Comparison of ENCODE assay signal across 22 cellular contexts in the genomic region with DNA sequence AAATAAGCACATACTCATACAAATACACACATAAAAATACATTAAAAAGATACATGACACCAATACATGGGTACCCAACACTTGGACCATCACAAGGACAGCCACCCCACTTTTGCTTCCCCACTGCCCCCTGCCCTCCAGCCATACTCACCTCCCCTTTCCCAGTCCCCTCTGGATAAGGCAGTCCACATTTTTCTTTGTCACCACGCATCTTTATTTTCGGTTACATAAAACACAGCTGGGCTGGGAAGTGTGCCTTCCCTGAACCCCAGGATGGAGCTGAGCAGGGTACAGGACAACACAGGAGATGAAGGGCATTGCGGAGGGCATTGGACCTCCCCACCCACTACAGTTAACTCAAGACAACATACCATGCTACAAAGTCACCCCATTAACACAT. TPM values are rescaled to one million over a fixed set of nuclear protein-coding genes. Genes with fewer than 3 reads are reported as not detected.
DNase-seq lines count a peak whose midpoint lies in the region; ATAC-seq, FAIRE-seq and TF ChIP-seq lines count a peak whose summit lies in the region.
"Had no signal": no experiment of that assay in that cellular context is flagged by ENCODE, and none has a peak within 500 bp of the region (broad histone marks: within the 10 kb centered on the region; RNA-seq: fewer than 3 reads in every experiment).

No MANE protein-coding gene starts in this region.

- no peaks in the 10 kb centered on the region for H4K20me1 ChIP-seq in endothelial cell of umbilical vein (replicated peaks; ENCODE audit: control insufficient read depth, extremely low read depth, insufficient read depth, low read length)

- no TSS peak for BruUV-seq in endothelial cell of umbilical vein (replicated peaks; lab: Mats Ljungman, UMichigan)

- ATAC-seq in GM18867 (IDR thresholded peaks at IDR 0.05; ENCODE audit: unreplicated experiment) = no peak
- no peak for ATAC-seq in activated T-cell treated with anti-CD3 and anti-CD28 coated beads, Interleukin-2, amount 50 U/mL, for 4 hours
- ATAC-seq: right cardiac atrium, T-cell, WTC11 had no signal

- H3K4me1 ChIP-seq in endothelial cell of umbilical vein (ENCODE audit: control insufficient read depth, extremely low read depth, insufficient read depth, low read length) (peaks cover 68% of the 10 kb centered on the region), spleen (peaks cover 18 to 90% (median 70%) of the 10 kb centered on the region in 6 donors)

- H3K27ac ChIP-seq in 22Rv1 (peak overlapping the region; percentile 99), endothelial cell of umbilical vein (ENCODE audit: insufficient read depth, low read depth, low read length) (peak overlapping the region; percentile 96), spleen (no peak overlapping the region)
- H3K27ac ChIP-seq: dorsolateral prefrontal cortex had no signal

- no peak overlapping the region for H2AFZ ChIP-seq in endothelial cell of umbilical vein (ENCODE audit: low read depth, low read length)

- no peaks in the 10 kb centered on the region for H3K9me3 Mint-ChIP-seq in nephron
- H3K9me3 Mint-ChIP-seq in activated T-cell treated with anti-CD3 and anti-CD28 coated beads, Interleukin-2, amount 50 U/mL, for 4 hours = no peaks in the 10 kb centered on the region
- H3K9me3 Mint-ChIP-seq: T-cell, WTC11 had no signal

- CTCF ChIA-PET in endothelial cell of umbilical vein (lab: Charles Lee) = interaction anchor here (0.6 to 3.7 kb wide), 8 partner anchors 10 to 784 kb away, joined by 3 to 23 read pairs (median 9); a partner anchor contains a TSS

- TF ChIP-seq POLR2A in endothelial cell of umbilical vein (IDR thresholded peaks at IDR 0.05; ENCODE audit: low read depth, low read length) = no peak
- TF ChIP-seq POLR2A in spleen (IDR thresholded peaks at IDR 0.05) = no peak

- peak overlapping the region; percentile 92 for H3K4me2 ChIP-seq in endothelial cell of umbilical vein (ENCODE audit: insufficient read depth, low read length)

- H3K9ac ChIP-seq in endothelial cell of umbilical vein (replicated peaks; ENCODE audit: extremely low read depth, insufficient read depth, low read length) = peak overlapping the region; percentile 78

- dilution Hi-C loops in endothelial cell of umbilical vein (cut with MboI; ENCODE audit: extremely low pct_ligation_motif_present, low sequenced_read_pairs) = loop anchor here (25.0 kb wide), 1 partner anchor 966 kb away; no protein-coding TSS in a partner anchor

- no peak for TF ChIP-seq CTCF in 22Rv1 (IDR thresholded peaks at IDR 0.05)
- TF ChIP-seq CTCF in endothelial cell of umbilical vein (IDR thresholded peaks at IDR 0.05; ENCODE audit: extremely low read depth in 1 of 2, insufficient read depth in 1 of 2, low read depth in 1 of 2, low read length in 2 of 2) = no peak
- no peak for TF ChIP-seq CTCF in nephron (IDR thresholded peaks at IDR 0.05; ENCODE audit: unreplicated experiment in 3 of 3)
- no peak for TF ChIP-seq CTCF in spleen (IDR thresholded peaks at IDR 0.05 in 8 of 11, conservative IDR thresholded peaks at IDR 0.05 in 3 of 11)

- H3K27ac Mint-ChIP-seq in nephron = peak overlapping the region; percentile 97 to 100 (median 99)
- H3K27ac Mint-ChIP-seq: WTC11 had no signal

- 76 to 86% (median 80%) methylated on average over 3 of the region's 3 CpGs for WGBS in spleen, 5 donors

- H3K4me1 Mint-ChIP-seq in nephron = peaks cover 41% of the 10 kb centered on the region
- peaks cover 45% of the 10 kb centered on the region for H3K4me1 Mint-ChIP-seq in activated T-cell treated with anti-CD3 and anti-CD28 coated beads, Interleukin-2, amount 50 U/mL, for 4 hours (ENCODE audit: low read depth)

- no peak overlapping the region for H3K4me3 ChIP-seq in H7 (ENCODE audit: insufficient read depth, low read depth, low read length)
- no peak overlapping the region for H3K4me3 ChIP-seq in endothelial cell of umbilical vein (replicated peaks in 1 of 3; ENCODE audit: insufficient read depth in 1 of 3, low read depth in 1 of 3, low read length in 3 of 3)
- H3K4me3 ChIP-seq in spleen = no peak overlapping the region
- H3K4me3 ChIP-seq: dorsolateral prefrontal cortex had no signal

- H3K9me1 ChIP-seq in endothelial cell of umbilical vein (replicated peaks; ENCODE audit: control insufficient read depth, extremely low read depth, insufficient read depth, low read length) = no peaks in the 10 kb centered on the region

- H3K9me3 ChIP-seq in endothelial cell of umbilical vein (replicated peaks; ENCODE audit: control insufficient read depth, insufficient read depth, low read length) (no peaks in the 10 kb centered on the region), spleen (peaks cover 0 to 4% (median 0%) of the 10 kb centered on the region in 8 donors)
- H3K9me3 ChIP-seq: esophagus muscularis mucosa had no signal

- H3K27me3 ChIP-seq in H7 (ENCODE audit: control insufficient read depth, insufficient read depth, low read length) (peaks cover 100% of the 10 kb centered on the region), endothelial cell of umbilical vein (ENCODE audit: control insufficient read depth in 2 of 2, insufficient read depth in 2 of 2, low read length in 2 of 2) (no peaks in the 10 kb centered on the region), spleen (replicated peaks in 1 of 7) (peaks cover 26 to 100% (median 98%) of the 10 kb centered on the region in 7 donors)

- DNase-seq in H7 (peak; percentile 33), endothelial cell of umbilical vein (ENCODE audit: low read depth, low spot score) (no peak), spleen (no peak), hippocampal formation (lab: John Stamatoyannopoulos, UW) (no peak)
- DNase-seq in activated T-cell treated with anti-CD3 and anti-CD28 coated beads, Interleukin-2, amount 50 U/mL, for 4 hours = no peak
- DNase-seq: NCI-H1436; NCI-H2227 treated with DMSO at 0.1 percent for 48 hours; occipital lobe; right cardiac atrium; RPMI8226; stimulated activated CD4-positive, alpha-beta T cell treated with anti-CD3 and anti-CD28 coated beads, Interleukin-1b, Interleukin-23, amount 100 ng/mL, for 48 hours; substantia nigra; T-cell had no signal

- H3K36me3 Mint-ChIP-seq in nephron (ENCODE audit: low read depth) = peaks cover 39% of the 10 kb centered on the region
- H3K36me3 Mint-ChIP-seq in activated T-cell treated with anti-CD3 and anti-CD28 coated beads, Interleukin-2, amount 50 U/mL, for 4 hours (ENCODE audit: insufficient read depth) = no peaks in the 10 kb centered on the region
- H3K36me3 Mint-ChIP-seq: T-cell had no signal

- no peaks in the 10 kb centered on the region for H3K36me3 ChIP-seq in H7 (replicated peaks; ENCODE audit: control insufficient read depth, insufficient read depth, low read length)
- no peaks in the 10 kb centered on the region for H3K36me3 ChIP-seq in endothelial cell of umbilical vein (ENCODE audit: control insufficient read depth in 2 of 2, extremely low read depth in 1 of 2, insufficient read depth in 2 of 2, low read length in 2 of 2)
- H3K36me3 ChIP-seq in spleen = no peaks in the 10 kb centered on the region
- H3K36me3 ChIP-seq: esophagus muscularis mucosa had no signal

- peaks cover 4% of the 10 kb centered on the region for H3K27me3 Mint-ChIP-seq in nephron (ENCODE audit: low read depth)
- H3K27me3 Mint-ChIP-seq in activated T-cell treated with anti-CD3 and anti-CD28 coated beads, Interleukin-2, amount 50 U/mL, for 4 hours (ENCODE audit: low read depth) = peaks cover 92% of the 10 kb centered on the region

- intact Hi-C loops in endothelial cell of umbilical vein (cut with micrococcal nuclease) (no loop called here), spleen (cut with DNase I; ENCODE audit: low total_unique reads) (no loop called here)

- peak overlapping the region; percentile 95 to 98 (median 96) for H3K4me3 Mint-ChIP-seq in nephron
- H3K4me3 Mint-ChIP-seq in activated T-cell treated with anti-CD3 and anti-CD28 coated beads, Interleukin-2, amount 50 U/mL, for 4 hours = no peak overlapping the region
- H3K4me3 Mint-ChIP-seq: WTC11 had no signal

- H3K79me2 ChIP-seq in endothelial cell of umbilical vein (ENCODE audit: control insufficient read depth, insufficient read depth, low read length) = peaks cover 95% of the 10 kb centered on the region

- POLR2A ChIA-PET in endothelial cell of umbilical vein (lab: Charles Lee) = no interaction called here

- no peak for FAIRE-seq in endothelial cell of umbilical vein (lab: Jason Lieb, UNC)
- FAIRE-seq: bronchial epithelial cell, islet of Langerhans had no signal

RNA-seq across cellular contexts. Expression of a gene that starts 1.1 kb away (rescaled TPM):
- not detected in 2 replicates for total RNA-seq in H7 (2014; rRNA removed; shearing (Covaris generic))
- total RNA-seq in endothelial cell of umbilical vein (12.0 and 14.0 TPM in 2 replicates), spleen (1 to 10 TPM in 5 of 7 donors, under 1 TPM in 2; 0.51 to 6.1 (median 2.2) TPM)
- polyA plus RNA-seq in endothelial cell of umbilical vein (4.2 and 4.7 TPM in 2 replicates), spleen (1 to 10 TPM in 1 of 3 donors, under 1 TPM in 2; 0.57 to 1.4 (median 0.62) TPM)
- 1.5 and 2.4 TPM in 2 replicates for polyA plus RNA-seq in endothelial cell of umbilical vein (2011; cell fraction: cytosol; rRNA removed)
- polyA plus RNA-seq in endothelial cell of umbilical vein (2011; cell fraction: nucleus; rRNA removed) = 14.0 and 14.1 TPM in 2 replicates
- polyA plus RNA-seq in endothelial cell of umbilical vein (2012) = 4.6 and 5.6 TPM in 2 replicates
- polyA minus RNA-seq in endothelial cell of umbilical vein = 1.6 and 2.0 TPM in 2 replicates
- not detected for polyA minus RNA-seq in endothelial cell of umbilical vein (2011; cell fraction: cytosol; rRNA and poly(A)+ RNA removed)
- 7.1 and 20.1 TPM in 2 replicates for polyA minus RNA-seq in endothelial cell of umbilical vein (2011; cell fraction: nucleus; rRNA and poly(A)+ RNA removed)
- total RNA-seq in activated T-cell treated with anti-CD3 and anti-CD28 coated beads, Interleukin-2, amount 50 U/mL, for 4 hours = not detected
- total RNA-seq: bronchial epithelial cell, HT1080, occipital lobe, WTC11 had no signal

RNA-seq across cellular contexts. Expression of a gene that starts 2.9 kb away (rescaled TPM):
- total RNA-seq in H7 (2014; rRNA removed; shearing (Covaris generic)) = not detected in 2 replicates
- total RNA-seq in endothelial cell of umbilical vein = 15.6 and 18.5 TPM in 2 replicates
- 16.9 and 18.1 TPM in 2 replicates for polyA plus RNA-seq in endothelial cell of umbilical vein
- polyA plus RNA-seq in endothelial cell of umbilical vein (2011; cell fraction: cytosol; rRNA removed) = 13.0 and 13.8 TPM in 2 replicates
- polyA plus RNA-seq in endothelial cell of umbilical vein (2011; cell fraction: nucleus; rRNA removed) = 5.6 and 8.3 TPM in 2 replicates
- polyA plus RNA-seq in endothelial cell of umbilical vein (2012) = 13.9 and 16.0 TPM in 2 replicates
- polyA minus RNA-seq in endothelial cell of umbilical vein = 8.6 and 9.4 TPM in 2 replicates
- 5.9 TPM for polyA minus RNA-seq in endothelial cell of umbilical vein (2011; cell fraction: cytosol; rRNA and poly(A)+ RNA removed)
- polyA minus RNA-seq in endothelial cell of umbilical vein (2011; cell fraction: nucleus; rRNA and poly(A)+ RNA removed) = 3.8 and 4.1 TPM in 2 replicates
- total RNA-seq in spleen = 1 to 10 TPM; 1.0 to 8.0 (median 2.6) TPM
- polyA plus RNA-seq in spleen = 1 to 10 TPM in 1 of 3 donors, under 1 TPM in 2; 0.55 to 1.4 (median 0.80) TPM
- total RNA-seq in activated T-cell treated with anti-CD3 and anti-CD28 coated beads, Interleukin-2, amount 50 U/mL, for 4 hours = not detected
- total RNA-seq: bronchial epithelial cell, dorsolateral prefrontal cortex, HT1080, occipital lobe, right cardiac atrium, WTC11 had no signal

RNA-seq across cellular contexts. Expression of a gene that starts 6.0 kb away (rescaled TPM):
- total RNA-seq in H7 (2014; rRNA removed; shearing (Covaris generic)) = not detected in 2 replicates
- total RNA-seq in endothelial cell of umbilical vein = 17.9 and 20.7 TPM in 2 replicates
- polyA plus RNA-seq in endothelial cell of umbilical vein = 7.8 and 10.0 TPM in 2 replicates
- polyA plus RNA-seq in endothelial cell of umbilical vein (2011; cell fraction: cytosol; rRNA removed) = 5.0 and 6.7 TPM in 2 replicates
- 15.6 and 19.9 TPM in 2 replicates for polyA plus RNA-seq in endothelial cell of umbilical vein (2011; cell fraction: nucleus; rRNA removed)
- polyA plus RNA-seq in endothelial cell of umbilical vein (2012) = 6.1 and 6.2 TPM in 2 replicates
- 6.1 and 6.7 TPM in 2 replicates for polyA minus RNA-seq in endothelial cell of umbilical vein
- not detected for polyA minus RNA-seq in endothelial cell of umbilical vein (2011; cell fraction: cytosol; rRNA and poly(A)+ RNA removed)
- 8.4 and 18.0 TPM in 2 replicates for polyA minus RNA-seq in endothelial cell of umbilical vein (2011; cell fraction: nucleus; rRNA and poly(A)+ RNA removed)
- 1 to 10 TPM in 5 of 7 donors, under 1 TPM in 2; 0.38 to 2.0 (median 1.4) TPM for total RNA-seq in spleen
- under 1 TPM in 1 of 3 donors, not detected in 2; 0.26 TPM for polyA plus RNA-seq in spleen
- total RNA-seq in activated T-cell treated with anti-CD3 and anti-CD28 coated beads, Interleukin-2, amount 50 U/mL, for 4 hours = not detected
- total RNA-seq: dorsolateral prefrontal cortex, occipital lobe, right cardiac atrium, WTC11 had no signal
- polyA plus RNA-seq: right cardiac atrium had no signal

RNA-seq across cellular contexts. Expression of a gene that starts 10.0 kb away (rescaled TPM):
- not detected in 2 replicates for total RNA-seq in H7 (2014; rRNA removed; shearing (Covaris generic))
- total RNA-seq in endothelial cell of umbilical vein (18.8 and 21.4 TPM in 2 replicates), spleen (1 to 10 TPM; 3.0 to 9.3 (median 6.9) TPM)
- polyA plus RNA-seq in endothelial cell of umbilical vein (18.6 and 22.1 TPM in 2 replicates), spleen (1 to 10 TPM; 1.6 to 2.3 (median 2.2) TPM)
- polyA plus RNA-seq in endothelial cell of umbilical vein (2011; cell fraction: cytosol; rRNA removed) = 15.7 and 18.5 TPM in 2 replicates
- 29.1 and 32.2 TPM in 2 replicates for polyA plus RNA-seq in endothelial cell of umbilical vein (2011; cell fraction: nucleus; rRNA removed)
- polyA plus RNA-seq in endothelial cell of umbilical vein (2012) = 19.5 and 28.4 TPM in 2 replicates
- 12.0 and 16.8 TPM in 2 replicates for polyA minus RNA-seq in endothelial cell of umbilical vein
- 1.3 TPM for polyA minus RNA-seq in endothelial cell of umbilical vein (2011; cell fraction: cytosol; rRNA and poly(A)+ RNA removed)
- polyA minus RNA-seq in endothelial cell of umbilical vein (2011; cell fraction: nucleus; rRNA and poly(A)+ RNA removed) = 10.0 and 11.6 TPM in 2 replicates
- total RNA-seq in activated T-cell treated with anti-CD3 and anti-CD28 coated beads, Interleukin-2, amount 50 U/mL, for 4 hours = not detected
- total RNA-seq: bronchial epithelial cell, occipital lobe, WTC11 had no signal

RNA-seq across cellular contexts. Expression of a gene that starts 11.8 kb away (rescaled TPM):
- total RNA-seq in H7 (2014; rRNA removed; shearing (Covaris generic)) = not detected in 2 replicates
- 61.6 and 62.9 TPM in 2 replicates for total RNA-seq in endothelial cell of umbilical vein
- polyA plus RNA-seq in endothelial cell of umbilical vein = 47.2 and 84.1 TPM in 2 replicates
- polyA plus RNA-seq in endothelial cell of umbilical vein (2011; cell fraction: cytosol; rRNA removed) = 44.6 and 46.3 TPM in 2 replicates
- 94.3 and 108 TPM in 2 replicates for polyA plus RNA-seq in endothelial cell of umbilical vein (2011; cell fraction: nucleus; rRNA removed)
- polyA plus RNA-seq in endothelial cell of umbilical vein (2012) = 32.3 and 47.7 TPM in 2 replicates
- polyA minus RNA-seq in endothelial cell of umbilical vein = 8.0 and 11.3 TPM in 2 replicates
- not detected for polyA minus RNA-seq in endothelial cell of umbilical vein (2011; cell fraction: cytosol; rRNA and poly(A)+ RNA removed)
- polyA minus RNA-seq in endothelial cell of umbilical vein (2011; cell fraction: nucleus; rRNA and poly(A)+ RNA removed) = 14.0 and 22.7 TPM in 2 replicates
- 1 to 10 TPM in 5 of 7 donors, under 1 TPM in 2; 0.51 to 3.0 (median 1.2) TPM for total RNA-seq in spleen
- polyA plus RNA-seq in spleen = under 1 TPM; 0.46 to 0.54 (median 0.48) TPM
- under 1 TPM in 2 of 3 donors, not detected in 1; 0.28 to 0.76 TPM for total RNA-seq in activated T-cell treated with anti-CD3 and anti-CD28 coated beads, Interleukin-2, amount 50 U/mL, for 4 hours
- total RNA-seq: bronchial epithelial cell, dorsolateral prefrontal cortex, occipital lobe, right cardiac atrium, WTC11 had no signal
- polyA plus RNA-seq: right cardiac atrium had no signal

Comparison
In these comparisons a context has a peak if more than half of its experiments do, and no peak if none do; other contexts are left out.
1. H3K27ac ChIP-seq: peak in 22Rv1 (single experiment) and endothelial cell of umbilical vein (single experiment); none in spleen (0 of 8).